Comparison of ENCODE assay signal across 16 cellular contexts in genomic region chr14:25868521-25869314, GRCh38.
"Had no signal": no experiment of that assay in that cellular context is flagged by ENCODE, and none has a peak within 500 bp of the region (broad histone marks: within the 10 kb centered on the region; RNA-seq: fewer than 3 reads in every experiment).

No MANE protein-coding gene starts in this region.

- DNase-seq: activated CD4-positive, alpha-beta T cell treated with anti-CD3 and anti-CD28 coated beads, Interleukin-2, amount 50 U/mL, for 48 hours; activated T-cell treated with anti-CD3 and anti-CD28 coated beads for 4 hours; hippocampal formation; kidney glomerular epithelial cell; naive thymus-derived CD8-positive, alpha-beta T cell; sigmoid colon; stimulated activated CD4-positive, alpha-beta T cell treated with anti-CD3 and anti-CD28 coated beads, Interleukin-4, amount 100 ng/mL, for 24 hours; stomach; upper lobe of left lung; WERI-Rb-1 had no signal

- H3K4me1 Mint-ChIP-seq: memory B cell; stimulated activated effector memory CD8-positive, alpha-beta T cell treated with anti-CD3 and anti-CD28 coated beads, Interleukin-12 subunit alpha, Interleukin-12 subunit beta, amount 100 ng/mL, for 72 hours had no signal

- H3K36me3 Mint-ChIP-seq: memory B cell; stimulated activated effector memory CD8-positive, alpha-beta T cell treated with anti-CD3 and anti-CD28 coated beads, Interleukin-12 subunit alpha, Interleukin-12 subunit beta, amount 100 ng/mL, for 72 hours had no signal

- H3K4me3 Mint-ChIP-seq: activated naive CD8-positive, alpha-beta T cell; activated T-helper 1 cell treated with anti-CD3 and anti-CD28 coated beads, Interleukin-12 subunit alpha, Interleukin-12 subunit beta, Interleukin-2, Interleukin-4 antibody, amounts not matched to agents 30 ng/mL and 10 ng/mL and 1 ng/mL, durations not matched to agents 14 hours and 24 hours and 36 hours; dendritic cell treated with granulocyte-macrophage colony-stimulating factor and Interleukin-4, amounts not matched to agents 40 ng/mL and 50 ng/mL, for 4 days; memory B cell; naive thymus-derived CD8-positive, alpha-beta T cell; stimulated activated effector memory CD8-positive, alpha-beta T cell treated with anti-CD3 and anti-CD28 coated beads, Interleukin-12 subunit alpha, Interleukin-12 subunit beta, amount 100 ng/mL, for 72 hours; T-helper 1 cell treated with Interleukin-12 subunit alpha and Interleukin-12 subunit beta and Interleukin-4 antibody, amounts not matched to agents 30 μg/mL and 1 μg/mL, for 36 hours had no signal

- H3K9me3 Mint-ChIP-seq: dendritic cell treated with granulocyte-macrophage colony-stimulating factor and Interleukin-4, amounts not matched to agents 40 ng/mL and 50 ng/mL, for 4 days had no signal

- ATAC-seq: naive thymus-derived CD8-positive, alpha-beta T cell; stimulated activated effector memory CD8-positive, alpha-beta T cell treated with anti-CD3 and anti-CD28 coated beads, Interleukin-12 subunit alpha, Interleukin-12 subunit beta, amount 100 ng/mL, for 72 hours had no signal

- H3K27me3 Mint-ChIP-seq: activated naive CD8-positive, alpha-beta T cell; dendritic cell treated with granulocyte-macrophage colony-stimulating factor and Interleukin-4, amounts not matched to agents 40 ng/mL and 50 ng/mL, for 4 days; memory B cell; naive thymus-derived CD8-positive, alpha-beta T cell had no signal

- H3K27ac Mint-ChIP-seq: activated naive CD8-positive, alpha-beta T cell; activated T-helper 1 cell treated with anti-CD3 and anti-CD28 coated beads, Interleukin-12 subunit alpha, Interleukin-12 subunit beta, Interleukin-2, Interleukin-4 antibody, amounts not matched to agents 30 ng/mL and 10 ng/mL and 1 ng/mL, durations not matched to agents 14 hours and 24 hours and 36 hours; dendritic cell treated with granulocyte-macrophage colony-stimulating factor and Interleukin-4, amounts not matched to agents 40 ng/mL and 50 ng/mL, for 4 days; memory B cell; naive thymus-derived CD8-positive, alpha-beta T cell; stimulated activated effector memory CD8-positive, alpha-beta T cell treated with anti-CD3 and anti-CD28 coated beads, Interleukin-12 subunit alpha, Interleukin-12 subunit beta, amount 100 ng/mL, for 72 hours; T-helper 1 cell treated with Interleukin-12 subunit alpha and Interleukin-12 subunit beta and Interleukin-4 antibody, amounts not matched to agents 30 μg/mL and 1 μg/mL, for 36 hours had no signal
